1 cellular context compared by ENCODE assay signal in genomic region chr10:126235091-126235978, GRCh38.
TF ChIP-seq lines count a peak whose summit lies in the region.

No MANE protein-coding gene starts in this region.

TF ChIP-seq in IMR-90, 13 proteins besides CTCF, POLR2A, EP300 and RAD21 (continued from another document):
- TF ChIP-seq CEBPB (IDR thresholded peaks at IDR 0.05; ENCODE audit: low read depth, low read length) (no peak), RCOR1 (IDR thresholded peaks at IDR 0.05; ENCODE audit: insufficient replicate concordance, low read length) (no peak)
